Comparison of ENCODE assay signal across 18 cellular contexts in genomic region chr6:158963020-158963808, GRCh38.
"Had no signal": no experiment of that assay in that cellular context is flagged by ENCODE, and none has a peak within 500 bp of the region (broad histone marks: within the 10 kb centered on the region; RNA-seq: fewer than 3 reads in every experiment).

No MANE protein-coding gene starts in this region.

- H3K9me3 ChIP-seq: mucosa of descending colon, neutrophil had no signal

- H3K4me1 ChIP-seq: heart left ventricle, right atrium auricular region had no signal

- ATAC-seq: heart left ventricle; left lobe of liver; mucosa of descending colon; naive thymus-derived CD8-positive, alpha-beta T cell had no signal

- H3K27me3 ChIP-seq: dorsolateral prefrontal cortex, heart left ventricle, neutrophil, right atrium auricular region had no signal

- H3K4me3 Mint-ChIP-seq: naive thymus-derived CD8-positive, alpha-beta T cell had no signal

- H3K27me3 Mint-ChIP-seq: naive thymus-derived CD8-positive, alpha-beta T cell had no signal

- FAIRE-seq: frontal cortex, islet of Langerhans, small intestine had no signal

- DNase-seq: cortex of kidney; dorsolateral prefrontal cortex; effector CD8-positive, alpha-beta T cell; heart left ventricle; hippocampal formation; kidney glomerular epithelial cell; mucosa of descending colon; naive thymus-derived CD8-positive, alpha-beta T cell; posterior cingulate gyrus; small intestine; stimulated activated CD4-positive, alpha-beta T cell treated with anti-CD3 and anti-CD28 coated beads, Interleukin-12 subunit alpha, Interleukin-12 subunit beta, amount 100 ng/mL, for 4 hours; stimulated activated naive CD4-positive, alpha-beta T cell treated with Interleukin-2 at 50 U/mL for 16 hours; trophoblast cell had no signal

- H3K27ac Mint-ChIP-seq: naive thymus-derived CD8-positive, alpha-beta T cell had no signal

- H3K4me3 ChIP-seq: dorsolateral prefrontal cortex, heart left ventricle, mucosa of descending colon, right atrium auricular region had no signal

- H3K36me3 ChIP-seq: heart left ventricle, neutrophil, right atrium auricular region had no signal

- H3K27ac ChIP-seq: heart left ventricle, neutrophil, right atrium auricular region had no signal
